26 cellular contexts compared by ENCODE assay signal in the genomic region with DNA sequence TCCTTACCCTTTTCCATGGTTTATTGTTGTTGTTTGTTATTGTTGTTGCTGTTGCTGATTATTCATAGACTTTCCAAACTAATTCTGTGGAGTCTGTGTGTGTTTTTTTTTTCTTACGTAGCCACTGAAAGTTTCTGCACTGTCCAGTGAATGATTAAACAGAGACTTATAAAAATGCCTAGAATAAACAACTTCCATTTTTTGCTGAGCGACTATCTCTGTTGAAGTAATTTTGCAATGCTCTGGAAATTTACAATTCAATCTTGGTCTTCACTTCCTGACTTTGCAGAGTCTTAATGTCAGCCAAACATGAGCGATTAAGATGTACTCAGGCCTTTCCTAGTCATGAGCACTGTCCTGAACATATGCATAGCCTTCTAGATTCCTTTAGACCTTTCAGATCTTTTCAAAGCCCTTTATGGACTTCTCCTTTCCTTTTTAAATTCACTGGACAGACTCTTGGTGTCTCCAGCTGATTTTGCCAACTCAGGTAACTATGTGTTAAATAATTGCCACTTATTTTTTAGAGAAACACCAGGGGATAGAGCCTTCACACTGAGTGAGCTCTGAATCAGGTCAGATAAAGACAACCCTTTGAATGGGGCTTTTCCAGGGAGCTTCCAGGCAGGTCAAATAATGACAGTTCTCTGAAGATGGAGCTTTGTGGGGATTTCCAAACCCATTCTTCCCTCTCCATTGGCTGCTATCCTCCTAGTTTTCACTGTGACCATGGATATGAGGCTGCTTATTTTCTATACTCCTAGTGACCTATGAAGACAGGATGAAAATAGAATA.
DNase-seq lines count a peak whose midpoint lies in the region; ATAC-seq, FAIRE-seq and TF ChIP-seq lines count a peak whose summit lies in the region.
"Had no signal": no experiment of that assay in that cellular context is flagged by ENCODE, and none has a peak within 500 bp of the region (broad histone marks: within the 10 kb centered on the region; RNA-seq: fewer than 3 reads in every experiment).

No MANE protein-coding gene starts in this region.

- no peak overlapping the region for H3K14ac ChIP-seq in H1 (ENCODE audit: insufficient read length)

- H3K27me3 ChIP-seq in HUES64 (ENCODE audit: insufficient read depth, low read length) (no peaks in the 10 kb centered on the region), H1 (replicated peaks in 1 of 4; ENCODE audit: control insufficient read depth in 3 of 4, extremely low read depth in 1 of 4, insufficient read depth in 3 of 4, low read length in 3 of 4) (no peaks in the 10 kb centered on the region), upper lobe of left lung (no peaks in the 10 kb centered on the region)
- H3K27me3 ChIP-seq: Peyer's patch had no signal

- H3K79me1 ChIP-seq in H1 (ENCODE audit: low read depth, low read length): no peaks in the 10 kb centered on the region

- TF ChIP-seq CTCF in H1 (IDR thresholded peaks at IDR 0.05; ENCODE audit: control extremely low read depth in 1 of 3, insufficient read depth in 1 of 3, low read depth in 1 of 3, low read length in 3 of 3) (no peak), mucosa of descending colon (IDR thresholded peaks at IDR 0.05) (no peak), type B pancreatic cell (conservative IDR thresholded peaks at IDR 0.05) (no peak), upper lobe of left lung (IDR thresholded peaks at IDR 0.05) (no peak)

- peaks cover 4% of the 10 kb centered on the region for H3K9me3 Mint-ChIP-seq in type B pancreatic cell

- peak overlapping the region; percentile 75 for H2BK120ac ChIP-seq in H1 (replicated peaks; ENCODE audit: low read depth, low read length)

- no peak overlapping the region for H3K9ac ChIP-seq in HUES64 (ENCODE audit: low read depth, low read length)
- H3K9ac ChIP-seq in H1 (replicated peaks in 1 of 4; ENCODE audit: extremely low read depth in 1 of 4, low read depth in 3 of 4, low read length in 3 of 4): no peak overlapping the region

- no peak overlapping the region for H4K5ac ChIP-seq in H1 (ENCODE audit: insufficient read length, low read depth, low read length)

- no peak overlapping the region for H3K4ac ChIP-seq in H1 (replicated peaks; ENCODE audit: insufficient read length, low read depth, low read length)

- H2AFZ ChIP-seq in H1 (ENCODE audit: low read length): peak overlapping the region; percentile 0; the same call in 1 of the 2 replicates

- H3K36me3 Mint-ChIP-seq in type B pancreatic cell: no peaks in the 10 kb centered on the region
- H3K36me3 Mint-ChIP-seq: CD8-positive, alpha-beta T cell had no signal

- H3K9me3 ChIP-seq in HUES64 (ENCODE audit: insufficient read depth, low read depth, low read length) (peaks cover 19% of the 10 kb centered on the region), H1 (ENCODE audit: insufficient read depth in 2 of 2, low read depth in 1 of 2, low read length in 1 of 2) (peaks cover 7 to 11% of the 10 kb centered on the region in 2 experiments; a peak in 3 of 4 replicates), mucosa of descending colon (peaks cover 3% of the 10 kb centered on the region), upper lobe of left lung (peaks cover 0 to 1% (median 0%) of the 10 kb centered on the region in 4 donors)
- H3K9me3 ChIP-seq: A549, Caco-2, Peyer's patch had no signal

- no peaks in the 10 kb centered on the region for H3K27me3 Mint-ChIP-seq in type B pancreatic cell

- no peak overlapping the region for H3K4me3 ChIP-seq in HUES64 (ENCODE audit: low read length)
- H3K4me3 ChIP-seq in H1 (ENCODE audit: extremely low read depth in 1 of 4, insufficient read depth in 2 of 4, low read depth in 3 of 4, low read length in 4 of 4): no peak overlapping the region
- H3K4me3 ChIP-seq in mucosa of descending colon: no peak overlapping the region
- H3K4me3 ChIP-seq in upper lobe of left lung: no peak overlapping the region
- H3K4me3 ChIP-seq: A549, Peyer's patch, SK-N-MC had no signal

- TF ChIP-seq EP300 in H1 (IDR thresholded peaks at IDR 0.05; ENCODE audit: borderline replicate concordance in 1 of 2, low read depth in 2 of 2, low read length in 2 of 2) (no peak), upper lobe of left lung (IDR thresholded peaks at IDR 0.05) (no peak)

- POLR2A ChIA-PET in H1 (lab: Charles Lee; ENCODE audit: partially characterized antibody): interaction anchor here (0.6 kb wide), 1 partner anchor 16 kb away, joined by 3 read pairs; no protein-coding TSS in a partner anchor

- H3K36me3 ChIP-seq in HUES64 (ENCODE audit: insufficient read depth, low read length): no peaks in the 10 kb centered on the region
- peaks cover 0 to 2% (median 0%) of the 10 kb centered on the region in 4 experiments; a peak in 1 of 8 replicates for H3K36me3 ChIP-seq in H1 (ENCODE audit: control insufficient read depth in 2 of 4, insufficient read depth in 4 of 4, low read length in 3 of 4)
- H3K36me3 ChIP-seq in mucosa of descending colon (ENCODE audit: low read depth): no peaks in the 10 kb centered on the region
- no peaks in the 10 kb centered on the region for H3K36me3 ChIP-seq in upper lobe of left lung
- H3K36me3 ChIP-seq: Peyer's patch had no signal

- ATAC-seq in mucosa of descending colon (peak; percentile 61), upper lobe of left lung (ENCODE audit: low FRiP score in 2 of 2) (no peak)
- ATAC-seq: A549; CD8-positive, alpha-beta T cell had no signal

- H3K4me1 ChIP-seq in HUES64 (ENCODE audit: insufficient read depth, low read length) (peaks cover 51% of the 10 kb centered on the region), H1 (replicated peaks in 1 of 4; ENCODE audit: control insufficient read depth in 3 of 4, insufficient read depth in 4 of 4, low read length in 3 of 4) (peaks cover 0 to 13% (median 10%) of the 10 kb centered on the region in 4 experiments; a peak in 4 of 7 replicates), mucosa of descending colon (ENCODE audit: low read depth) (peaks cover 4% of the 10 kb centered on the region), upper lobe of left lung (no peaks in the 10 kb centered on the region)
- H3K4me1 ChIP-seq: A549, Caco-2, Peyer's patch had no signal

- WGBS in HUES64: 90% methylated on average over 2 of the region's 3 CpGs
- WGBS in H1 (ENCODE audit: extremely low coverage in 1 of 2, insufficient coverage in 1 of 2, insufficient read length in 1 of 2, insufficient replicate concordance in 2 of 2, low coverage in 1 of 2, low lambda C conversion rate in 2 of 2, missing lambda C conversion rate in 1 of 2), 2 experiments: 92% methylated on average over 3 of the region's 3 CpGs; no CpG with 5 or more reads in 1 of the 2 experiments
- WGBS in upper lobe of left lung, 2 donors: 61 to 63% methylated on average over 3 of the region's 3 CpGs

- H3K4me1 Mint-ChIP-seq in type B pancreatic cell (ENCODE audit: unreplicated experiment): peaks cover 9% of the 10 kb centered on the region

- no peak overlapping the region for H3K56ac ChIP-seq in H1 (replicated peaks; ENCODE audit: insufficient read length, low read depth, low read length)

- H2BK5ac ChIP-seq in H1 (ENCODE audit: low read depth, low read length): no peak overlapping the region

- no peak overlapping the region for H2AK5ac ChIP-seq in H1 (ENCODE audit: low read depth, low read length)

- DNase-seq in H1 (ENCODE audit: low read depth in 1 of 2, low spot score in 2 of 2): no peak
- no peak for DNase-seq in mucosa of descending colon
- no peak for DNase-seq in type B pancreatic cell (ENCODE audit: extremely low spot score, unreplicated experiment)
- no peak for DNase-seq in DMS79 (lab: John Stamatoyannopoulos, UW)
- DNase-seq in upper lobe of left lung: no peak
- no peak for DNase-seq in NCI-H2171 (lab: John Stamatoyannopoulos, UW)
- DNase-seq: Caco-2; CD8-positive, alpha-beta T cell; EL; GDM1; H9; KBM-7; MV-4-11; NCI-H1105; NCI-H1436 treated with DMSO at 0.1 percent for 48 hours; NCI-H187 treated with DMSO at 0.1 percent for 48 hours; NCI-H446 treated with DMSO at 0.1 percent for 48 hours; NCI-H526 treated with DMSO at 0.1 percent for 48 hours; Peyer's patch; SIG-M5 had no signal

- peak overlapping the region; percentile 39 for H3K27ac ChIP-seq in HUES64 (ENCODE audit: low read depth, low read length)
- no peak overlapping the region for H3K27ac ChIP-seq in H1 (ENCODE audit: low read depth, low read length)
- H3K27ac ChIP-seq in upper lobe of left lung: no peak overlapping the region
- H3K27ac ChIP-seq: A549, C4-2B, Peyer's patch, SK-N-MC had no signal

- no peak overlapping the region for H3K4me2 ChIP-seq in H1 (ENCODE audit: insufficient read depth in 1 of 2, low read depth in 2 of 2, low read length in 2 of 2)
- H3K4me2 ChIP-seq: A549 had no signal

- no peak overlapping the region for H3K23ac ChIP-seq in H1 (ENCODE audit: insufficient read length)

- no peak overlapping the region for H4K91ac ChIP-seq in H1 (replicated peaks; ENCODE audit: insufficient read length, low read length)

- no peak for TF ChIP-seq POLR2A in H1 (IDR thresholded peaks at IDR 0.05; ENCODE audit: control extremely low read depth in 1 of 2, low read depth in 2 of 2, low read length in 2 of 2)
- TF ChIP-seq POLR2A in upper lobe of left lung (IDR thresholded peaks at IDR 0.05): no peak

- H3K4me3 Mint-ChIP-seq in type B pancreatic cell: no peak overlapping the region
- H3K4me3 Mint-ChIP-seq: CD8-positive, alpha-beta T cell; H9 had no signal

- H2BK12ac ChIP-seq in H1 (ENCODE audit: low read depth, low read length): no peak overlapping the region

- no peak overlapping the region for H3K18ac ChIP-seq in H1 (ENCODE audit: extremely low read depth, low read length)

- no peaks in the 10 kb centered on the region for H3K79me2 ChIP-seq in H1 (ENCODE audit: control insufficient read depth in 1 of 2, insufficient read depth in 2 of 2, low read length in 2 of 2)

- no peak overlapping the region for H2BK15ac ChIP-seq in H1 (ENCODE audit: low read length)

- CTCF ChIA-PET in H1 (lab: Charles Lee; ENCODE audit: partially characterized antibody): interaction anchor here (0.7 to 1.0 kb wide), 2 partner anchors 9 to 595 kb away, joined by 3 to 4 read pairs; no protein-coding TSS in a partner anchor

- H4K20me1 ChIP-seq in H1 (replicated peaks in 1 of 2; ENCODE audit: control insufficient read depth in 1 of 2, insufficient read depth in 2 of 2, low read length in 2 of 2): no peaks in the 10 kb centered on the region

- peak overlapping the region; percentile 21 for H3K27ac Mint-ChIP-seq in type B pancreatic cell
- H3K27ac Mint-ChIP-seq: CD8-positive, alpha-beta T cell had no signal

- H3K23me2 ChIP-seq in H1 (ENCODE audit: low read depth, low read length): no peaks in the 10 kb centered on the region

- intact Hi-C loops in mucosa of descending colon (cut with DNase I, micrococcal nuclease): no loop called here

- H2BK20ac ChIP-seq in H1 (ENCODE audit: low read length): no peak overlapping the region

- TF ChIP-seq RAD21 in H1 (IDR thresholded peaks at IDR 0.05 in 1 of 2, conservative IDR thresholded peaks at IDR 0.05 in 1 of 2; ENCODE audit: low read depth in 2 of 2, low read length in 2 of 2): no peak

- no peak for FAIRE-seq in H1 (lab: Jason Lieb, UNC)
- FAIRE-seq: A549, GM12892, HTR-8/SVneo had no signal

- no peak overlapping the region for H4K8ac ChIP-seq in H1 (ENCODE audit: extremely low read depth, insufficient read depth, low read length)

TF ChIP-seq in H1, 55 proteins besides CTCF, POLR2A, EP300 and RAD21 (continues in another document):
- TF ChIP-seq SUZ12 (IDR thresholded peaks at IDR 0.05; ENCODE audit: low read length): no peak
- no peak for TF ChIP-seq RFX5 (IDR thresholded peaks at IDR 0.05; ENCODE audit: borderline replicate concordance, low read depth, low read length)
- no peak for TF ChIP-seq TCF12 (IDR thresholded peaks at IDR 0.05; ENCODE audit: low read depth, low read length)
